ENCODE assay signal across 1 cellular context in genomic region chr17:62423647-62424461, GRCh38.
TF ChIP-seq lines count a peak whose summit lies in the region.
"Not testable (repeated sequence)": the region's sequence is repeated elsewhere in the genome, so short reads cannot be mapped to it uniquely, and the experiment has no call there.

METTL2A (plus strand) TSS chr17:62423897; CDS start chr17:62423903, 6 bp downstream.

TF ChIP-seq in HepG2, 621 proteins besides CTCF, POLR2A, EP300 and RAD21 (continued from another document and continues in another):
- TF ChIP-seq HCFC1 (IDR thresholded peaks at IDR 0.05; ENCODE audit: low read depth, low read length) (peak; percentile 61), ZNF605 (CRISPR knock-in tag; IDR thresholded peaks at IDR 0.05) (peak; percentile 95; the same call in 1 of the 2 replicates), FOSL2 (CRISPR knock-in tag; IDR thresholded peaks at IDR 0.05) (peak; percentile 39; the same call in 1 of the 2 replicates), RBM39 (IDR thresholded peaks at IDR 0.05; ENCODE audit: low read depth, low read length, poor library complexity, severe bottlenecking) (peak; percentile 82), KDM2A (CRISPR knock-in tag; IDR thresholded peaks at IDR 0.05; ENCODE audit: borderline replicate concordance, low read depth) (peak; percentile 90), TP53 (CRISPR knock-in tag; conservative IDR thresholded peaks at IDR 0.05) (0 out of 2 replicates have a peak, but pooled peaks have one; percentile 12), ZBTB25 (CRISPR knock-in tag; IDR thresholded peaks at IDR 0.05) (peak; percentile 79; the same call in 1 of the 2 replicates), ZNF121 (CRISPR knock-in tag; IDR thresholded peaks at IDR 0.05) (peak; percentile 15; the same call in 1 of the 2 replicates), KDM3A (CRISPR knock-in tag; IDR thresholded peaks at IDR 0.05; ENCODE audit: low read depth) (peak; percentile 66; the same call in 1 of the 2 replicates), ZNF253 (CRISPR knock-in tag; IDR thresholded peaks at IDR 0.05; ENCODE audit: borderline replicate concordance) (0 out of 2 replicates have a peak, but pooled peaks have one; percentile 2), ZNF784 (CRISPR knock-in tag; IDR thresholded peaks at IDR 0.05; ENCODE audit: borderline replicate concordance) (peak; percentile 31), PPARG (CRISPR knock-in tag; conservative IDR thresholded peaks at IDR 0.05) (0 out of 2 replicates have a peak, but pooled peaks have one; percentile 49), ZNF768 (CRISPR knock-in tag; IDR thresholded peaks at IDR 0.05) (peak; percentile 50; the same call in 1 of the 2 replicates), ZSCAN31 (CRISPR knock-in tag; IDR thresholded peaks at IDR 0.05; ENCODE audit: low read depth) (peak; percentile 88), PATZ1 (CRISPR knock-in tag; IDR thresholded peaks at IDR 0.05) (peak; percentile 57), FOXO1 (CRISPR knock-in tag; IDR thresholded peaks at IDR 0.05) (peak; percentile 50; the same call in 1 of the 2 replicates), ZNF556 (CRISPR knock-in tag; IDR thresholded peaks at IDR 0.05; ENCODE audit: borderline replicate concordance) (peak; percentile 91; the same call in 1 of the 2 replicates), ZNF430 (CRISPR knock-in tag; IDR thresholded peaks at IDR 0.05) (peak; percentile 80), SOX5 (CRISPR knock-in tag; IDR thresholded peaks at IDR 0.05; ENCODE audit: borderline replicate concordance) (peak; percentile 62; the same call in 1 of the 2 replicates), SIN3B (IDR thresholded peaks at IDR 0.05; ENCODE audit: low read length) (peak; percentile 79), ZNF746 (CRISPR knock-in tag; IDR thresholded peaks at IDR 0.05) (peak; percentile 27), SAP130 (CRISPR knock-in tag; IDR thresholded peaks at IDR 0.05; ENCODE audit: low read depth) (peak; percentile 98), TFDP2 (CRISPR knock-in tag; IDR thresholded peaks at IDR 0.05) (peak; percentile 99), MIER2 (CRISPR knock-in tag; IDR thresholded peaks at IDR 0.05) (peak; percentile 83; the same call in 1 of the 2 replicates), CBX5 (CRISPR knock-in tag; IDR thresholded peaks at IDR 0.05; ENCODE audit: borderline replicate concordance) (peak; percentile 96; the same call in 1 of the 2 replicates), YEATS4 (CRISPR knock-in tag; IDR thresholded peaks at IDR 0.05; ENCODE audit: borderline replicate concordance) (peak; percentile 84), ZNF776 (CRISPR knock-in tag; IDR thresholded peaks at IDR 0.05) (peak; percentile 53; the same call in 1 of the 2 replicates), ZNF362 (CRISPR knock-in tag; IDR thresholded peaks at IDR 0.05; ENCODE audit: borderline replicate concordance) (peak; percentile 70; the same call in 1 of the 2 replicates), THAP8 (CRISPR knock-in tag; IDR thresholded peaks at IDR 0.05; ENCODE audit: borderline replicate concordance) (peak; percentile 77; the same call in 1 of the 2 replicates), DNMT1 (CRISPR knock-in tag; IDR thresholded peaks at IDR 0.05) (0 out of 2 replicates have a peak, but pooled peaks have one; percentile 67), ZNF138 (CRISPR knock-in tag; IDR thresholded peaks at IDR 0.05; ENCODE audit: low read depth) (peak; percentile 87), ZHX2 (IDR thresholded peaks at IDR 0.05; ENCODE audit: low read depth) (0 out of 2 replicates have a peak, but pooled peaks have one; percentile 39), SALL2 (CRISPR knock-in tag; IDR thresholded peaks at IDR 0.05) (peak; percentile 87; the same call in 1 of the 2 replicates), SP1 (CRISPR knock-in tag; IDR thresholded peaks at IDR 0.05) (peak; percentile 85), DRAP1 (CRISPR knock-in tag; IDR thresholded peaks at IDR 0.05) (peak; percentile 83), DZIP1 (CRISPR knock-in tag; IDR thresholded peaks at IDR 0.05) (0 out of 2 replicates have a peak, but pooled peaks have one; percentile 15), MXD3 (CRISPR knock-in tag; IDR thresholded peaks at IDR 0.05) (peak; percentile 63; the same call in 1 of the 2 replicates), HDAC1 (CRISPR knock-in tag; IDR thresholded peaks at IDR 0.05) (peak; percentile 89), CBX1 (IDR thresholded peaks at IDR 0.05; ENCODE audit: low read depth) (peak; percentile 94), ZNF704 (CRISPR knock-in tag; IDR thresholded peaks at IDR 0.05; ENCODE audit: borderline replicate concordance) (peak; percentile 83; the same call in 1 of the 2 replicates)
- not testable (repeated sequence) for TF ChIP-seq ZHX2 (CRISPR knock-in tag; IDR thresholded peaks at IDR 0.05; ENCODE audit: borderline replicate concordance); SP1 (IDR thresholded peaks at IDR 0.05)
